1 cellular context compared by ENCODE assay signal in the genomic region with DNA sequence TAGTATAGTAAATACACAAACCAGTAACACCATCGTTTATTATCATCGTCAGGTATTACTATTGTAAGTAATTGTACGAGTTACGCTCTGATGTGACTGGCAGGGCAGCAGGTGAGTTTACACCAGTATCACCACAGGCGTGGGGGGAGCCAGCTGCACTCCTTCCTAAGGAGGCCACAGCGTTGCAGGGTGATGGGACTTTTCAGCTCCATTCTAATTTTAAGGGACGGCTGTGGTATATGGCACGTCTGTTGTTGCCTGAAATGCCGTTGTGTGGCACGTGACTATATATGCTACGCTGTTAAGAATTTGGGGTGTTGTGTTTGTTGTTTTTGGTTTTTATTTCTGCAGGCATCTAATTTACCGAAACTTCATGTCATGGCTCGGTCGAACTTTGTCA.
TF ChIP-seq lines count a peak whose summit lies in the region.

No MANE protein-coding gene starts in this region.

TF ChIP-seq in K562, 482 proteins besides CTCF, POLR2A, EP300 and RAD21 (continued from another document):
- TF ChIP-seq GTF3C2 (IDR thresholded peaks at IDR 0.05; ENCODE audit: borderline replicate concordance, extremely low read depth, insufficient read length) (no peak), ZBTB17 (CRISPR knock-in tag; IDR thresholded peaks at IDR 0.05) (no peak)
- TF ChIP-seq, protein P1, sequence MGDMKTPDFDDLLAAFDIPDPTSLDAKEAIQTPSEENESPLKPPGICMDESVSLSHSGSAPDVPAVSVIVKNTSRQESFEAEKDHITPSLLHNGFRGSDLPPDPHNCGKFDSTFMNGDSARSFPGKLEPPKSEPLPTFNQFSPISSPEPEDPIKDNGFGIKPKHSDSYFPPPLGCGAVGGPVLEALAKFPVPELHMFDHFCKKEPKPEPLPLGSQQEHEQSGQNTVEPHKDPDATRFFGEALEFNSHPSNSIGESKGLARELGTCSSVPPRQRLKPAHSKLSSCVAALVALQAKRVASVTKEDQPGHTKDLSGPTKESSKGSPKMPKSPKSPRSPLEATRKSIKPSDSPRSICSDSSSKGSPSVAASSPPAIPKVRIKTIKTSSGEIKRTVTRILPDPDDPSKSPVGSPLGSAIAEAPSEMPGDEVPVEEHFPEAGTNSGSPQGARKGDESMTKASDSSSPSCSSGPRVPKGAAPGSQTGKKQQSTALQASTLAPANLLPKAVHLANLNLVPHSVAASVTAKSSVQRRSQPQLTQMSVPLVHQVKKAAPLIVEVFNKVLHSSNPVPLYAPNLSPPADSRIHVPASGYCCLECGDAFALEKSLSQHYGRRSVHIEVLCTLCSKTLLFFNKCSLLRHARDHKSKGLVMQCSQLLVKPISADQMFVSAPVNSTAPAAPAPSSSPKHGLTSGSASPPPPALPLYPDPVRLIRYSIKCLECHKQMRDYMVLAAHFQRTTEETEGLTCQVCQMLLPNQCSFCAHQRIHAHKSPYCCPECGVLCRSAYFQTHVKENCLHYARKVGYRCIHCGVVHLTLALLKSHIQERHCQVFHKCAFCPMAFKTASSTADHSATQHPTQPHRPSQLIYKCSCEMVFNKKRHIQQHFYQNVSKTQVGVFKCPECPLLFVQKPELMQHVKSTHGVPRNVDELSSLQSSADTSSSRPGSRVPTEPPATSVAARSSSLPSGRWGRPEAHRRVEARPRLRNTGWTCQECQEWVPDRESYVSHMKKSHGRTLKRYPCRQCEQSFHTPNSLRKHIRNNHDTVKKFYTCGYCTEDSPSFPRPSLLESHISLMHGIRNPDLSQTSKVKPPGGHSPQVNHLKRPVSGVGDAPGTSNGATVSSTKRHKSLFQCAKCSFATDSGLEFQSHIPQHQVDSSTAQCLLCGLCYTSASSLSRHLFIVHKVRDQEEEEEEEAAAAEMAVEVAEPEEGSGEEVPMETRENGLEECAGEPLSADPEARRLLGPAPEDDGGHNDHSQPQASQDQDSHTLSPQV (IDR thresholded peaks at IDR 0.05) = no peak
